ENCODE assay signal across 8 cellular contexts in genomic region chr15:72636519-72637282, GRCh38. TPM values are rescaled to one million over a fixed set of nuclear protein-coding genes. Genes with fewer than 3 reads are reported as not detected.
A peak's percentile ranks its signal among the peaks of the same experiment; 100 is the strongest.
DNase-seq lines count a peak whose midpoint lies in the region; ATAC-seq and TF ChIP-seq lines count a peak whose summit lies in the region.
"Not testable (repeated sequence)": the region's sequence is repeated elsewhere in the genome, so short reads cannot be mapped to it uniquely, and the experiment has no call there.

No MANE protein-coding gene starts in this region.

- H4K91ac ChIP-seq in IMR-90 (ENCODE audit: insufficient read depth, low read depth, low read length), result not testable (repeated sequence)

- H3K4me1 ChIP-seq in IMR-90 (ENCODE audit: control insufficient read depth, insufficient read depth, low read length), result not testable (repeated sequence)

- H2BK20ac ChIP-seq in IMR-90 (ENCODE audit: low read depth, low read length), result not testable (repeated sequence)

- H3K4me3 ChIP-seq in AG09309 (ENCODE audit: control insufficient read depth, low read depth, low read length), result peak overlapping the region; percentile 30
- peak overlapping the region; percentile 38 for H3K4me3 ChIP-seq in IMR-90 (ENCODE audit: insufficient read depth, low read depth, low read length)

- DNase-seq in AG09309 (ENCODE audit: low read depth) (peak; percentile 16), IMR-90 (peak; percentile 47), astrocyte of the hippocampus (ENCODE audit: low read depth, low spot score) (peak; percentile 63), glutamatergic neuron (peak; percentile 81), naive B cell (peak; percentile 7)
- peak; percentile 65 for DNase-seq in activated CD4-positive, CD25-positive, alpha-beta regulatory T cell treated with anti-CD3 and anti-CD28 coated beads, Interleukin-2, amount 50 U/mL, for 72 hours
- DNase-seq in stimulated activated CD4-positive, alpha-beta T cell treated with anti-CD3 and anti-CD28 coated beads, Interleukin-4, amount 100 ng/mL, for 1 hour, result peak; percentile 65

- not testable (repeated sequence) for H2AK9ac ChIP-seq in IMR-90 (replicated peaks; ENCODE audit: low read depth, low read length, poor library complexity)

- H3K14ac ChIP-seq in IMR-90 (replicated peaks; ENCODE audit: low read depth, low read length), result not testable (repeated sequence)

- H3K4ac ChIP-seq in IMR-90 (ENCODE audit: low read depth, low read length), result not testable (repeated sequence)

- not testable (repeated sequence) for H2AK5ac ChIP-seq in IMR-90 (ENCODE audit: low read depth, low read length)

- in situ Hi-C loops in IMR-90 (cut with MboI; ENCODE audit: low sequenced_read_pairs), result loop anchor here (25.0 kb wide), 1 partner anchor 1476 kb away; no protein-coding TSS in a partner anchor

- not testable (repeated sequence) for H2BK15ac ChIP-seq in IMR-90 (ENCODE audit: low read depth, low read length)

- H3K23ac ChIP-seq in IMR-90 (ENCODE audit: low read depth, low read length), result not testable (repeated sequence)

- not testable (repeated sequence) for H3K27me3 ChIP-seq in IMR-90 (ENCODE audit: control insufficient read depth, insufficient read depth, low read length)

- not testable (repeated sequence) for BruUV-seq in IMR-90 (replicated peaks; lab: Mats Ljungman, UMichigan)

- CTCF ChIA-PET in IMR-90 (lab: Yijun Ruan, JAX), result not testable (repeated sequence)

- not testable (repeated sequence) for H3K36me3 Mint-ChIP-seq in glutamatergic neuron (ENCODE audit: unreplicated experiment); naive B cell

- not testable (repeated sequence) for TF ChIP-seq CTCF in AG09309 (IDR thresholded peaks at IDR 0.05; ENCODE audit: control insufficient read depth, insufficient read depth, low read depth, low read length, missing control alignments); IMR-90 (conservative IDR thresholded peaks at IDR 0.05; ENCODE audit: low read depth, low read length); glutamatergic neuron (IDR thresholded peaks at IDR 0.05; ENCODE audit: partially characterized antibody, unreplicated experiment)

- H3K27ac Mint-ChIP-seq in glutamatergic neuron (ENCODE audit: unreplicated experiment); naive B cell: not testable (repeated sequence)

- TF ChIP-seq RAD21 in IMR-90 (IDR thresholded peaks at IDR 0.05; ENCODE audit: low read length), result not testable (repeated sequence)

- not testable (repeated sequence) for H3K4me2 ChIP-seq in IMR-90 (ENCODE audit: low read depth, low read length)

- not testable (repeated sequence) for H3K27ac ChIP-seq in IMR-90 (ENCODE audit: insufficient read depth, low read length)

- H2BK5ac ChIP-seq in IMR-90 (ENCODE audit: low read depth, low read length, poor library complexity, severe bottlenecking), result not testable (repeated sequence)

- WGBS in IMR-90 (ENCODE audit: extremely low coverage in 2 of 2, insufficient read length in 1 of 2), 2 experiments, result no CpG with 5 or more reads among the region's 43 CpGs

- dilution Hi-C loops in IMR-90 (cut with HindIII; ENCODE audit: low sequenced_read_pairs, unreplicated experiment), result not testable (repeated sequence)

- not testable (repeated sequence) for H4K20me1 ChIP-seq in IMR-90 (ENCODE audit: insufficient read depth, low read length)

- H4K5ac ChIP-seq in IMR-90 (ENCODE audit: low read depth, low read length), result peak overlapping the region; percentile 53; the same call in 1 of the 2 replicates

- H3K18ac ChIP-seq in IMR-90 (ENCODE audit: low read depth, low read length), result not testable (repeated sequence)

- not testable (repeated sequence) for H3K9me3 Mint-ChIP-seq in glutamatergic neuron (ENCODE audit: unreplicated experiment); naive B cell

- ATAC-seq in GM21515 (IDR thresholded peaks at IDR 0.05; ENCODE audit: unreplicated experiment) (peak; percentile 63), IMR-90 (ENCODE audit: low read depth) (peak; percentile 96), naive B cell (ENCODE audit: low read depth in 2 of 2) (peak; percentile 61 to 70)

- H3K79me1 ChIP-seq in IMR-90 (ENCODE audit: low read depth in 1 of 2, low read length in 2 of 2), result not testable (repeated sequence)

- not testable (repeated sequence) for H3K9me1 ChIP-seq in IMR-90 (ENCODE audit: insufficient read depth, low read length)

- not testable (repeated sequence) for H2AFZ ChIP-seq in IMR-90 (replicated peaks; ENCODE audit: low read length, poor library complexity)

- H3K4me1 Mint-ChIP-seq in glutamatergic neuron (ENCODE audit: low read depth, unreplicated experiment); naive B cell: not testable (repeated sequence)

- not testable (repeated sequence) for H2BK120ac ChIP-seq in IMR-90 (ENCODE audit: low read depth, low read length)

- not testable (repeated sequence) for H3K27me3 Mint-ChIP-seq in glutamatergic neuron (ENCODE audit: unreplicated experiment); naive B cell

- peak overlapping the region in 1 of 2 experiments; percentile 68; a peak in 1 of 4 replicates for H4K8ac ChIP-seq in IMR-90 (ENCODE audit: low read depth in 2 of 2, low read length in 2 of 2)

- intact Hi-C loops in IMR-90 (cut with micrococcal nuclease), result not testable (repeated sequence)

- H3K9me3 ChIP-seq in IMR-90 (ENCODE audit: control insufficient read depth, insufficient read depth, low read length), result not testable (repeated sequence)

- not testable (repeated sequence) for H3K4me3 Mint-ChIP-seq in glutamatergic neuron (ENCODE audit: unreplicated experiment)
- peak overlapping the region in 3 of 8 donors; percentile 28 to 67 (median 36) for H3K4me3 Mint-ChIP-seq in naive B cell

- not testable (repeated sequence) for H3K56ac ChIP-seq in IMR-90 (ENCODE audit: extremely low read depth, insufficient read depth, low read length)

- TF ChIP-seq POLR2A in IMR-90 (IDR thresholded peaks at IDR 0.05; ENCODE audit: low read depth, low read length), result not testable (repeated sequence)

- POLR2A ChIA-PET in IMR-90 (lab: Charles Lee; ENCODE audit: unreplicated experiment), result not testable (repeated sequence)

- H3K36me3 ChIP-seq in IMR-90 (ENCODE audit: control insufficient read depth, insufficient read depth, low read length), result not testable (repeated sequence)

- H3K9ac ChIP-seq in IMR-90 (ENCODE audit: low read depth, low read length), result not testable (repeated sequence)

TF ChIP-seq in IMR-90, 13 proteins besides CTCF, POLR2A, EP300 and RAD21:
- peak; percentile 38; the same call in 1 of the 2 replicates for TF ChIP-seq USF2 (IDR thresholded peaks at IDR 0.05; ENCODE audit: low read depth, low read length)

RNA-seq across cellular contexts. Expression of gene GOLGA6B, which starts 17.8 kb away (rescaled TPM):
- total RNA-seq in IMR-90 (2012; rRNA removed) (not detected in 2 replicates), glutamatergic neuron (ENCODE audit: unreplicated experiment) (not detected)
- polyA plus RNA-seq in IMR-90 (2012; rRNA removed) (not detected in 2 replicates), naive B cell (ENCODE audit: low read depth in 6 of 6) (not detected)
- not detected in 2 replicates for polyA plus RNA-seq in IMR-90 (2012; cell fraction: cytosol; rRNA removed)
- polyA plus RNA-seq in IMR-90 (2012; cell fraction: nucleus; rRNA removed; ENCODE audit: low replicate concordance), result not detected in 2 replicates

RNA-seq across cellular contexts. Expression of gene HIGD2B, which starts 49.3 kb away (rescaled TPM):
- total RNA-seq in IMR-90 (2012; rRNA removed) (not detected in 2 replicates), glutamatergic neuron (ENCODE audit: unreplicated experiment) (not detected)
- polyA plus RNA-seq in IMR-90 (2012; rRNA removed) (not detected in 2 replicates), naive B cell (ENCODE audit: low read depth in 6 of 6) (under 1 TPM in 1 of 6 donors, not detected in 5; 0.27 TPM)
- polyA plus RNA-seq in IMR-90 (2012; cell fraction: cytosol; rRNA removed), result not detected in 2 replicates
- polyA plus RNA-seq in IMR-90 (2012; cell fraction: nucleus; rRNA removed; ENCODE audit: low replicate concordance), result not detected in 2 replicates

RNA-seq across cellular contexts. Expression of gene BBS4, which starts 49.3 kb away (rescaled TPM):
- total RNA-seq in IMR-90 (2012; rRNA removed), result 9.7 and 15.8 TPM in 2 replicates
- 10.5 and 21.0 TPM in 2 replicates for polyA plus RNA-seq in IMR-90 (2012; rRNA removed)
- polyA plus RNA-seq in IMR-90 (2012; cell fraction: cytosol; rRNA removed), result 3.6 and 6.6 TPM in 2 replicates
- polyA plus RNA-seq in IMR-90 (2012; cell fraction: nucleus; rRNA removed; ENCODE audit: low replicate concordance), result 9.2 and 47.2 TPM in 2 replicates
- total RNA-seq in glutamatergic neuron (ENCODE audit: unreplicated experiment), result 17.7 TPM
- 10 to 100 TPM; 11.4 to 14.9 (median 13.2) TPM for polyA plus RNA-seq in naive B cell (ENCODE audit: low read depth in 6 of 6)

Comparison
In these comparisons a context has a peak if more than half of its experiments do, and no peak if none do; other contexts are left out.
1. DNase-seq: peak in every context shown above with its lines; median percentile 81 in glutamatergic neuron; 65 in activated CD4-positive, CD25-positive, alpha-beta regulatory T cell treated with anti-CD3 and anti-CD28 coated beads, Interleukin-2, amount 50 U/mL, for 72 hours; 65 in stimulated activated CD4-positive, alpha-beta T cell treated with anti-CD3 and anti-CD28 coated beads, Interleukin-4, amount 100 ng/mL, for 1 hour; 63 in astrocyte of the hippocampus; 47 in IMR-90; 16 in AG09309; 7 in naive B cell.